2 cellular contexts compared by ENCODE assay signal in genomic region chr7:128791968-128792319, GRCh38.
TF ChIP-seq lines count a peak whose summit lies in the region.

TSS of gene CCDC136 (plus strand) at chr7:128791968. CDS start at chr7:128792412, 444 bp downstream.

TF ChIP-seq in A549, 52 proteins besides CTCF, POLR2A, EP300 and RAD21 (continued from another document):
- TF ChIP-seq HES2 (IDR thresholded peaks at IDR 0.05) (no peak), SREBF2 (IDR thresholded peaks at IDR 0.05) (no peak), CBX8 (IDR thresholded peaks at IDR 0.05) (no peak), RCOR1 (IDR thresholded peaks at IDR 0.05; ENCODE audit: low read depth, low read length) (no peak), SMC3 (IDR thresholded peaks at IDR 0.05) (no peak), POLR2AphosphoS2 (conservative IDR thresholded peaks at IDR 0.05; ENCODE audit: low read length) (no peak), EHF (CRISPR knock-in tag; IDR thresholded peaks at IDR 0.05) (no peak), ELK1 (IDR thresholded peaks at IDR 0.05; ENCODE audit: low read depth, low read length) (no peak)
- TF ChIP-seq, protein P1, sequence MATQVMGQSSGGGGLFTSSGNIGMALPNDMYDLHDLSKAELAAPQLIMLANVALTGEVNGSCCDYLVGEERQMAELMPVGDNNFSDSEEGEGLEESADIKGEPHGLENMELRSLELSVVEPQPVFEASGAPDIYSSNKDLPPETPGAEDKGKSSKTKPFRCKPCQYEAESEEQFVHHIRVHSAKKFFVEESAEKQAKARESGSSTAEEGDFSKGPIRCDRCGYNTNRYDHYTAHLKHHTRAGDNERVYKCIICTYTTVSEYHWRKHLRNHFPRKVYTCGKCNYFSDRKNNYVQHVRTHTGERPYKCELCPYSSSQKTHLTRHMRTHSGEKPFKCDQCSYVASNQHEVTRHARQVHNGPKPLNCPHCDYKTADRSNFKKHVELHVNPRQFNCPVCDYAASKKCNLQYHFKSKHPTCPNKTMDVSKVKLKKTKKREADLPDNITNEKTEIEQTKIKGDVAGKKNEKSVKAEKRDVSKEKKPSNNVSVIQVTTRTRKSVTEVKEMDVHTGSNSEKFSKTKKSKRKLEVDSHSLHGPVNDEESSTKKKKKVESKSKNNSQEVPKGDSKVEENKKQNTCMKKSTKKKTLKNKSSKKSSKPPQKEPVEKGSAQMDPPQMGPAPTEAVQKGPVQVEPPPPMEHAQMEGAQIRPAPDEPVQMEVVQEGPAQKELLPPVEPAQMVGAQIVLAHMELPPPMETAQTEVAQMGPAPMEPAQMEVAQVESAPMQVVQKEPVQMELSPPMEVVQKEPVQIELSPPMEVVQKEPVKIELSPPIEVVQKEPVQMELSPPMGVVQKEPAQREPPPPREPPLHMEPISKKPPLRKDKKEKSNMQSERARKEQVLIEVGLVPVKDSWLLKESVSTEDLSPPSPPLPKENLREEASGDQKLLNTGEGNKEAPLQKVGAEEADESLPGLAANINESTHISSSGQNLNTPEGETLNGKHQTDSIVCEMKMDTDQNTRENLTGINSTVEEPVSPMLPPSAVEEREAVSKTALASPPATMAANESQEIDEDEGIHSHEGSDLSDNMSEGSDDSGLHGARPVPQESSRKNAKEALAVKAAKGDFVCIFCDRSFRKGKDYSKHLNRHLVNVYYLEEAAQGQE (IDR thresholded peaks at IDR 0.05) = no peak
- TF ChIP-seq, protein P2, sequence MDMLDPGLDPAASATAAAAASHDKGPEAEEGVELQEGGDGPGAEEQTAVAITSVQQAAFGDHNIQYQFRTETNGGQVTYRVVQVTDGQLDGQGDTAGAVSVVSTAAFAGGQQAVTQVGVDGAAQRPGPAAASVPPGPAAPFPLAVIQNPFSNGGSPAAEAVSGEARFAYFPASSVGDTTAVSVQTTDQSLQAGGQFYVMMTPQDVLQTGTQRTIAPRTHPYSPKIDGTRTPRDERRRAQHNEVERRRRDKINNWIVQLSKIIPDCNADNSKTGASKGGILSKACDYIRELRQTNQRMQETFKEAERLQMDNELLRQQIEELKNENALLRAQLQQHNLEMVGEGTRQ (IDR thresholded peaks at IDR 0.05) = no peak

TF ChIP-seq in HEK293, 187 proteins besides CTCF, POLR2A, EP300 and RAD21 (continued from another document):
- TF ChIP-seq ZBTB11 (tag by site-specific recombination; conservative IDR thresholded peaks at IDR 0.05; ENCODE audit: low read depth) = no peak
- TF ChIP-seq YY2 (tag by site-specific recombination; IDR thresholded peaks at IDR 0.05) = no peak
- TF ChIP-seq ZIC2 (tag by site-specific recombination; IDR thresholded peaks at IDR 0.05) = no peak
- TF ChIP-seq ZNF585B (tag by site-specific recombination; IDR thresholded peaks at IDR 0.05) = no peak
- TF ChIP-seq KLF17 (tag by site-specific recombination; IDR thresholded peaks at IDR 0.05) = no peak
- no peak for TF ChIP-seq FEZF1 (tag by site-specific recombination; IDR thresholded peaks at IDR 0.05)
- TF ChIP-seq SP2 (tag by site-specific recombination; IDR thresholded peaks at IDR 0.05) = no peak
- no peak for TF ChIP-seq ZNF501 (tag by site-specific recombination; IDR thresholded peaks at IDR 0.05)
- no peak for TF ChIP-seq ZNF48 (tag by site-specific recombination; IDR thresholded peaks at IDR 0.05)
- TF ChIP-seq AEBP2 (tag by site-specific recombination; IDR thresholded peaks at IDR 0.05; ENCODE audit: borderline replicate concordance) = no peak
- TF ChIP-seq MYNN (tag by site-specific recombination; IDR thresholded peaks at IDR 0.05; ENCODE audit: borderline replicate concordance) = no peak
- no peak for TF ChIP-seq ZBTB1 (tag by site-specific recombination; IDR thresholded peaks at IDR 0.05)
- no peak for TF ChIP-seq ZNF677 (tag by site-specific recombination; IDR thresholded peaks at IDR 0.05)
- TF ChIP-seq ZBTB7A (tag by site-specific recombination; IDR thresholded peaks at IDR 0.05; ENCODE audit: low read depth) = no peak; the same call in 1 of the 2 replicates
- TF ChIP-seq ZBTB8A (tag by site-specific recombination; IDR thresholded peaks at IDR 0.05) = peak; percentile 27; the same call in 1 of the 2 replicates
- no peak for TF ChIP-seq SETDB1 (IDR thresholded peaks at IDR 0.05; ENCODE audit: insufficient read length, low read length)
- peak; percentile 56; the same call in 1 of the 2 replicates for TF ChIP-seq ZBTB17 (tag by site-specific recombination; IDR thresholded peaks at IDR 0.05)
- TF ChIP-seq TSHZ1 (tag by site-specific recombination; IDR thresholded peaks at IDR 0.05; ENCODE audit: borderline replicate concordance) = no peak
- no peak for TF ChIP-seq ZNF792 (tag by site-specific recombination; IDR thresholded peaks at IDR 0.05)
- TF ChIP-seq, protein P3, sequence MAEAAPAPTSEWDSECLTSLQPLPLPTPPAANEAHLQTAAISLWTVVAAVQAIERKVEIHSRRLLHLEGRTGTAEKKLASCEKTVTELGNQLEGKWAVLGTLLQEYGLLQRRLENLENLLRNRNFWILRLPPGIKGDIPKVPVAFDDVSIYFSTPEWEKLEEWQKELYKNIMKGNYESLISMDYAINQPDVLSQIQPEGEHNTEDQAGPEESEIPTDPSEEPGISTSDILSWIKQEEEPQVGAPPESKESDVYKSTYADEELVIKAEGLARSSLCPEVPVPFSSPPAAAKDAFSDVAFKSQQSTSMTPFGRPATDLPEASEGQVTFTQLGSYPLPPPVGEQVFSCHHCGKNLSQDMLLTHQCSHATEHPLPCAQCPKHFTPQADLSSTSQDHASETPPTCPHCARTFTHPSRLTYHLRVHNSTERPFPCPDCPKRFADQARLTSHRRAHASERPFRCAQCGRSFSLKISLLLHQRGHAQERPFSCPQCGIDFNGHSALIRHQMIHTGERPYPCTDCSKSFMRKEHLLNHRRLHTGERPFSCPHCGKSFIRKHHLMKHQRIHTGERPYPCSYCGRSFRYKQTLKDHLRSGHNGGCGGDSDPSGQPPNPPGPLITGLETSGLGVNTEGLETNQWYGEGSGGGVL (tag by site-specific recombination; IDR thresholded peaks at IDR 0.05) = peak; percentile 2
- TF ChIP-seq REPIN1 (tag by site-specific recombination; IDR thresholded peaks at IDR 0.05; ENCODE audit: low read depth) = no peak
